Comparison of ENCODE assay signal across 23 cellular contexts in the genomic region with DNA sequence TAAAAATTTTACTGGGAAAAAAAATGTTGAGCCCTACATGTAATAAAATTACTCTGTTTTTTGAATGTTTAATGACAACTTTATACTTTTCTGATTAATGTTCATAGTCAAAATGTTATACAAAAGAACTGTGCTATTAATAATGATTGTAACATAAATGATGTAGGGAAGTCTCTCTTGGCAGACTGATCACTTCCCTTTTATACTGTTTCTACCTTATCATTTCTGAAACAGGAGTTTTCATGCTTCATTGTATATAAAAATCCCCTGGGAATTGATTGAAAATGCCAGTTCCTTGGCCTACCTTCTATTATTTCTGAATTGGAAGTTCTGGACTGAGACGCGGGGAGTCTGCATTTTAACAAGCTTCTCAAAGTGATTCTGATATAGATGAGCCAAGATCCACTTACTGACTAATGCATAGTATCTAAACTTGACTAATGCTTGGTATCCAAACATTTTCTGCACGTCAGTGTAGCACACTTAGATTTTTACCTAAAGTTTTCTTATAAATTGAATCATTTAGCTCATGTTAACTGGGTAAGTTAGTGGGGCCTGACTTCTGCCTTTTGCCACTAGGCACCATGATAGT.
"Had no signal": no experiment of that assay in that cellular context is flagged by ENCODE, and none has a peak within 500 bp of the region (broad histone marks: within the 10 kb centered on the region; RNA-seq: fewer than 3 reads in every experiment).

No MANE protein-coding gene starts in this region.

- H3K27me3 ChIP-seq: esophagus muscularis mucosa, gastrocnemius medialis, ovary, upper lobe of right lung had no signal

- H3K27me3 Mint-ChIP-seq: activated CD4-positive, alpha-beta memory T cell treated with anti-CD3 and anti-CD28 coated beads, Interleukin-2, amount 10 ng/mL, durations not matched to agents 7 days and 5 days had no signal

- H3K27ac Mint-ChIP-seq: activated CD4-positive, alpha-beta memory T cell treated with anti-CD3 and anti-CD28 coated beads, Interleukin-2, amount 10 ng/mL, durations not matched to agents 7 days and 5 days; activated CD4-positive, alpha-beta T cell treated with anti-CD3 and anti-CD28 coated beads, Interleukin-2, amount 10 ng/mL, durations not matched to agents 24 days and 14 days; activated naive CD4-positive, alpha-beta T cell treated with anti-CD3 and anti-CD28 coated beads, Interleukin-2, amount 10 ng/mL, durations not matched to agents 7 days and 5 days; activated T-cell treated with anti-CD3 and anti-CD28 coated beads, Interleukin-2, amount 50 U/mL, for 72 hours; natural killer cell treated with Interleukin-12 subunit alpha and Interleukin-12 subunit beta and Interleukin-15 and Interleukin-18, amount 100 ng/mL, for 72 hours had no signal

- H3K36me3 Mint-ChIP-seq: activated naive CD4-positive, alpha-beta T cell treated with anti-CD3 and anti-CD28 coated beads, Interleukin-2, amount 10 ng/mL, durations not matched to agents 7 days and 5 days; natural killer cell treated with Interleukin-12 subunit alpha and Interleukin-12 subunit beta and Interleukin-15 and Interleukin-18, amount 100 ng/mL, for 72 hours had no signal

- H3K9me3 ChIP-seq: esophagus muscularis mucosa, gastrocnemius medialis, ovary, prostate gland, upper lobe of right lung had no signal

- DNase-seq: activated CD4-positive, alpha-beta memory T cell treated with anti-CD3 and anti-CD28 coated beads, Interleukin-2, amount 10 ng/mL, durations not matched to agents 7 days and 5 days; activated CD4-positive, alpha-beta T cell treated with anti-CD3 and anti-CD28 coated beads, Interleukin-2, amount 10 ng/mL, durations not matched to agents 24 days and 14 days; activated effector memory CD4-positive, alpha-beta T cell treated with Interleukin-2 at 50 U/mL for 16 hours; activated naive CD4-positive, alpha-beta T cell treated with anti-CD3 and anti-CD28 coated beads, Interleukin-2, amount 10 ng/mL, durations not matched to agents 7 days and 5 days; activated T-cell treated with anti-CD3 and anti-CD28 coated beads, Interleukin-2, amount 50 U/mL, for 72 hours; amygdala; cerebellar nuclear complex; gastrocnemius medialis; hippocampal formation; left ventricle myocardium superior; mammary epithelial cell; midbrain; ovary; stimulated activated CD4-positive, alpha-beta T cell treated with anti-CD3 and anti-CD28 coated beads, Interleukin-2, amount 100 ng/mL, for 48 hours; stimulated activated CD8-positive, alpha-beta memory T cell treated with anti-CD3 and anti-CD28 coated beads, Interleukin-4, amount 100 ng/mL, for 48 hours; stimulated activated naive CD4-positive, alpha-beta T cell treated with Interleukin-2 at 50 U/mL for 16 hours; T-helper 9 cell; upper lobe of right lung had no signal

- H3K4me3 Mint-ChIP-seq: activated CD4-positive, alpha-beta memory T cell treated with anti-CD3 and anti-CD28 coated beads, Interleukin-2, amount 10 ng/mL, durations not matched to agents 7 days and 5 days; activated CD4-positive, alpha-beta T cell treated with anti-CD3 and anti-CD28 coated beads, Interleukin-2, amount 10 ng/mL, durations not matched to agents 24 days and 14 days; activated naive CD4-positive, alpha-beta T cell treated with anti-CD3 and anti-CD28 coated beads, Interleukin-2, amount 10 ng/mL, durations not matched to agents 7 days and 5 days; activated T-cell treated with anti-CD3 and anti-CD28 coated beads, Interleukin-2, amount 50 U/mL, for 72 hours; natural killer cell treated with Interleukin-12 subunit alpha and Interleukin-12 subunit beta and Interleukin-15 and Interleukin-18, amount 100 ng/mL, for 72 hours had no signal

- H3K36me3 ChIP-seq: esophagus muscularis mucosa, gastrocnemius medialis, ovary, prostate gland, upper lobe of right lung had no signal

- H3K4me3 ChIP-seq: coronary artery, esophagus muscularis mucosa, gastrocnemius medialis, ovary, prostate gland, upper lobe of right lung had no signal

- ATAC-seq: activated CD4-positive, CD25-positive, alpha-beta regulatory T cell treated with anti-CD3 and anti-CD28 coated beads, Interleukin-2, amount 50 U/mL, for 24 hours; activated T-cell treated with anti-CD3 and anti-CD28 coated beads, Interleukin-2, amount 50 U/mL, for 72 hours; gastrocnemius medialis; left ventricle myocardium superior; natural killer cell treated with Interleukin-12 subunit alpha and Interleukin-12 subunit beta and Interleukin-15 and Interleukin-18, amount 100 ng/mL, for 72 hours; upper lobe of right lung had no signal

- H3K4me1 ChIP-seq: esophagus muscularis mucosa, gastrocnemius medialis, prostate gland, upper lobe of right lung had no signal

- H3K9me3 Mint-ChIP-seq: activated CD4-positive, alpha-beta memory T cell treated with anti-CD3 and anti-CD28 coated beads, Interleukin-2, amount 10 ng/mL, durations not matched to agents 7 days and 5 days; activated CD4-positive, alpha-beta T cell treated with anti-CD3 and anti-CD28 coated beads, Interleukin-2, amount 10 ng/mL, durations not matched to agents 24 days and 14 days; activated naive CD4-positive, alpha-beta T cell treated with anti-CD3 and anti-CD28 coated beads, Interleukin-2, amount 10 ng/mL, durations not matched to agents 7 days and 5 days; activated T-cell treated with anti-CD3 and anti-CD28 coated beads, Interleukin-2, amount 50 U/mL, for 72 hours; natural killer cell treated with Interleukin-12 subunit alpha and Interleukin-12 subunit beta and Interleukin-15 and Interleukin-18, amount 100 ng/mL, for 72 hours had no signal

- H3K27ac ChIP-seq: coronary artery, esophagus muscularis mucosa, gastrocnemius medialis, ovary, prostate gland, upper lobe of right lung had no signal

- H3K4me1 Mint-ChIP-seq: activated CD4-positive, alpha-beta memory T cell treated with anti-CD3 and anti-CD28 coated beads, Interleukin-2, amount 10 ng/mL, durations not matched to agents 7 days and 5 days; activated CD4-positive, alpha-beta T cell treated with anti-CD3 and anti-CD28 coated beads, Interleukin-2, amount 10 ng/mL, durations not matched to agents 24 days and 14 days; activated naive CD4-positive, alpha-beta T cell treated with anti-CD3 and anti-CD28 coated beads, Interleukin-2, amount 10 ng/mL, durations not matched to agents 7 days and 5 days had no signal
